In genomic region chr2:224400886-224401632, GRCh38 we compare ENCODE assay signal across 12 cellular contexts. TPM values are rescaled to one million over a fixed set of nuclear protein-coding genes. Genes with fewer than 3 reads are reported as not detected.
DNase-seq lines count a peak whose midpoint lies in the region; ATAC-seq and TF ChIP-seq lines count a peak whose summit lies in the region.
"Had no signal": no experiment of that assay in that cellular context is flagged by ENCODE, and none has a peak within 500 bp of the region (broad histone marks: within the 10 kb centered on the region; RNA-seq: fewer than 3 reads in every experiment).

No MANE protein-coding gene starts in this region.

- H3K27ac ChIP-seq in RWPE1, result no peak overlapping the region
- H3K27ac ChIP-seq: HL-60 had no signal

- H3K9me3 Mint-ChIP-seq in activated CD4-positive, alpha-beta memory T cell treated with anti-CD3 and anti-CD28 coated beads, Interleukin-2, amount 10 ng/mL, durations not matched to agents 7 days and 5 days, result no peaks in the 10 kb centered on the region
- H3K9me3 Mint-ChIP-seq in type B pancreatic cell, result peaks cover 5% of the 10 kb centered on the region

- H3K27me3 ChIP-seq in HAP-1 (ENCODE audit: low read depth) (no peaks in the 10 kb centered on the region), skeletal muscle satellite cell (ENCODE audit: control insufficient read depth, insufficient read depth, low read length) (no peaks in the 10 kb centered on the region)

- H3K4me3 ChIP-seq in HAP-1, result peak overlapping the region; percentile 21
- no peak overlapping the region for H3K4me3 ChIP-seq in skeletal muscle satellite cell (ENCODE audit: low read length)

- peak overlapping the region; percentile 65 for H3K4me3 Mint-ChIP-seq in activated CD4-positive, alpha-beta memory T cell treated with anti-CD3 and anti-CD28 coated beads, Interleukin-2, amount 10 ng/mL, durations not matched to agents 7 days and 5 days
- H3K4me3 Mint-ChIP-seq in type B pancreatic cell, result no peak overlapping the region

- H3K27me3 Mint-ChIP-seq in activated CD4-positive, alpha-beta memory T cell treated with anti-CD3 and anti-CD28 coated beads, Interleukin-2, amount 10 ng/mL, durations not matched to agents 7 days and 5 days, result no peaks in the 10 kb centered on the region
- H3K27me3 Mint-ChIP-seq in type B pancreatic cell, result no peaks in the 10 kb centered on the region

- no peaks in the 10 kb centered on the region for H3K36me3 ChIP-seq in HAP-1 (replicated peaks)
- H3K36me3 ChIP-seq in skeletal muscle satellite cell (ENCODE audit: insufficient read depth, low read length), result no peaks in the 10 kb centered on the region

- peak overlapping the region; percentile 66 for H3K4me2 ChIP-seq in skeletal muscle satellite cell (ENCODE audit: low read length)

- CTCF ChIA-PET in activated CD4-positive, alpha-beta memory T cell treated with anti-CD3 and anti-CD28 coated beads, Interleukin-2, amount 10 ng/mL, durations not matched to agents 7 days and 5 days (lab: Charles Lee), result interaction anchor here (1.6 to 1.7 kb wide), 2 partner anchors 32 to 185 kb away, joined by 5 to 6 read pairs; partner anchors contain the start of gene CUL3
- CTCF ChIA-PET in RWPE1 (lab: Yijun Ruan, JAX), result interaction anchor here (1.0 kb wide), 1 partner anchor 249 kb away, joined by 4 read pairs; no protein-coding TSS in a partner anchor

- in situ Hi-C loops in HAP-1 (cut with MboI; ENCODE audit: low sequenced_read_pairs), result no loop called here

- intact Hi-C loops in head of caudate nucleus (cut with DNase I), result no loop called here

- H3K4me1 ChIP-seq in HAP-1, result peaks cover 19% of the 10 kb centered on the region
- peaks cover 7% of the 10 kb centered on the region for H3K4me1 ChIP-seq in skeletal muscle satellite cell (ENCODE audit: control insufficient read depth, insufficient read depth, low read length)

- no peak for TF ChIP-seq CTCF in RWPE1 (conservative IDR thresholded peaks at IDR 0.05; ENCODE audit: low read depth)
- TF ChIP-seq CTCF in type B pancreatic cell (conservative IDR thresholded peaks at IDR 0.05), result no peak

- H3K36me3 Mint-ChIP-seq in activated CD4-positive, alpha-beta memory T cell treated with anti-CD3 and anti-CD28 coated beads, Interleukin-2, amount 10 ng/mL, durations not matched to agents 7 days and 5 days (ENCODE audit: low read depth), result peaks cover 7% of the 10 kb centered on the region
- H3K36me3 Mint-ChIP-seq in type B pancreatic cell, result no peaks in the 10 kb centered on the region

- peak overlapping the region; percentile 81 for H3K27ac Mint-ChIP-seq in activated CD4-positive, alpha-beta memory T cell treated with anti-CD3 and anti-CD28 coated beads, Interleukin-2, amount 10 ng/mL, durations not matched to agents 7 days and 5 days
- H3K27ac Mint-ChIP-seq in type B pancreatic cell, result no peak overlapping the region

- POLR2A ChIA-PET in activated CD4-positive, alpha-beta memory T cell treated with anti-CD3 and anti-CD28 coated beads, Interleukin-2, amount 10 ng/mL, durations not matched to agents 7 days and 5 days (lab: Charles Lee), result interaction anchor here (0.9 to 3.4 kb wide), 4 partner anchors 9 to 184 kb away, joined by 3 to 15 read pairs (median 3); partner anchors contain the start of gene CUL3
- POLR2A ChIA-PET in RWPE1 (lab: Yijun Ruan, JAX; ENCODE audit: low non-redundant PET), result no interaction called here

- no peaks in the 10 kb centered on the region for H3K9me3 ChIP-seq in HAP-1
- peaks cover 4% of the 10 kb centered on the region for H3K9me3 ChIP-seq in skeletal muscle satellite cell (replicated peaks; ENCODE audit: low read length)

- no peak overlapping the region for H3K9ac ChIP-seq in skeletal muscle satellite cell (ENCODE audit: low read depth, low read length)

- peaks cover 14% of the 10 kb centered on the region for H3K4me1 Mint-ChIP-seq in activated CD4-positive, alpha-beta memory T cell treated with anti-CD3 and anti-CD28 coated beads, Interleukin-2, amount 10 ng/mL, durations not matched to agents 7 days and 5 days
- peaks cover 4% of the 10 kb centered on the region for H3K4me1 Mint-ChIP-seq in type B pancreatic cell (ENCODE audit: unreplicated experiment)

- ATAC-seq in left lobe of liver, result peak; percentile 65
- ATAC-seq in HG03025 (IDR thresholded peaks at IDR 0.05; ENCODE audit: low FRiP score, unreplicated experiment), result no peak

- DNase-seq in HAP-1 (ENCODE audit: low spot score in 2 of 2) (peak in 1 of 2 experiments; percentile 21), left lobe of liver (ENCODE audit: low spot score) (no peak), RWPE1 (ENCODE audit: low spot score) (no peak), head of caudate nucleus (no peak), type B pancreatic cell (ENCODE audit: extremely low spot score, unreplicated experiment) (no peak)
- DNase-seq in activated CD4-positive, alpha-beta memory T cell treated with anti-CD3 and anti-CD28 coated beads, Interleukin-2, amount 10 ng/mL, durations not matched to agents 7 days and 5 days, result no peak
- DNase-seq: DMS153, NCI-H187 had no signal

RNA-seq across cellular contexts. Expression of gene FAM124B, which starts 0.8 kb away (rescaled TPM):
- total RNA-seq in activated CD4-positive, alpha-beta memory T cell treated with anti-CD3 and anti-CD28 coated beads, Interleukin-2, amount 10 ng/mL, durations not matched to agents 7 days and 5 days, result 1 to 10 TPM; 1.2 to 2.1 TPM
- total RNA-seq in left lobe of liver (2.1 TPM), type B pancreatic cell (ENCODE audit: low replicate concordance) (not detected in 2 replicates)
- under 0.01 and 0.44 TPM in 2 replicates for total RNA-seq in skeletal muscle satellite cell (2012; rRNA removed)
- total RNA-seq: epithelial cell of proximal tubule had no signal
